ENCODE assay signal across 12 cellular contexts in genomic region chr11:75032550-75032935, GRCh38. TPM values are rescaled to one million over a fixed set of nuclear protein-coding genes. Genes with fewer than 3 reads are reported as not detected.
DNase-seq lines count a peak whose midpoint lies in the region; TF ChIP-seq lines count a peak whose summit lies in the region.
"Had no signal": no experiment of that assay in that cellular context is flagged by ENCODE, and none has a peak within 500 bp of the region (broad histone marks: within the 10 kb centered on the region; RNA-seq: fewer than 3 reads in every experiment).

No MANE protein-coding gene starts in this region.

- H3K4me1 ChIP-seq in esophagus muscularis mucosa, result no peaks in the 10 kb centered on the region

- H3K27ac ChIP-seq in esophagus muscularis mucosa (replicated peaks in 1 of 4), result no peak overlapping the region

- H3K27me3 ChIP-seq in esophagus muscularis mucosa, result no peaks in the 10 kb centered on the region
- H3K27me3 ChIP-seq: BLaER1 treated with 17β-estradiol and CSF1 and Interleukin-3, amounts not matched to agents 10 nM and 100 nM had no signal

- H3K36me3 Mint-ChIP-seq in neural crest cell (ENCODE audit: low read depth), result no peaks in the 10 kb centered on the region
- H3K36me3 Mint-ChIP-seq: CD8-positive, alpha-beta T cell had no signal

- H3K9me3 Mint-ChIP-seq in neural crest cell, result no peaks in the 10 kb centered on the region
- H3K9me3 Mint-ChIP-seq: CD8-positive, alpha-beta T cell; H9 had no signal

- TF ChIP-seq EP300 in esophagus muscularis mucosa (IDR thresholded peaks at IDR 0.05), result no peak

- no peak for TF ChIP-seq POLR2A in esophagus muscularis mucosa (IDR thresholded peaks at IDR 0.05; ENCODE audit: low read depth)

- DNase-seq in esophagus muscularis mucosa (ENCODE audit: extremely low spot score) (peak; percentile 64), neural crest cell (ENCODE audit: low read depth, low spot score) (no peak), hepatic stellate cell (ENCODE audit: low spot score) (no peak), pons (ENCODE audit: low spot score) (no peak), NCI-H1092 treated with DMSO at 0.1 percent for 48 hours (lab: John Stamatoyannopoulos, UW) (no peak)
- DNase-seq in activated naive CD4-positive, alpha-beta T cell treated with Interleukin-2 at 50 U/mL for 16 hours, result no peak
- DNase-seq: GF-D8 had no signal

- peak overlapping the region; percentile 64 for H3K27ac Mint-ChIP-seq in neural crest cell (ENCODE audit: unreplicated experiment)
- H3K27ac Mint-ChIP-seq: B cell; CD8-positive, alpha-beta T cell; H9 had no signal

- no peaks in the 10 kb centered on the region for H3K36me3 ChIP-seq in esophagus muscularis mucosa
- H3K36me3 ChIP-seq: BLaER1 treated with 17β-estradiol and CSF1 and Interleukin-3, amounts not matched to agents 10 nM and 100 nM had no signal

- intact Hi-C loops in esophagus muscularis mucosa (cut with DNase I), result loop anchor here (5.0 kb wide), 1 partner anchor 105 kb away; no protein-coding TSS in a partner anchor

- no peaks in the 10 kb centered on the region for H3K27me3 Mint-ChIP-seq in neural crest cell (ENCODE audit: low read depth)
- H3K27me3 Mint-ChIP-seq: B cell had no signal

- H3K9me3 ChIP-seq in esophagus muscularis mucosa, result no peaks in the 10 kb centered on the region
- H3K9me3 ChIP-seq: BLaER1 treated with 17β-estradiol and CSF1 and Interleukin-3, amounts not matched to agents 10 nM and 100 nM had no signal

- H3K4me3 ChIP-seq in WI38 (ENCODE audit: low read depth, low read length), result no peak overlapping the region
- H3K4me3 ChIP-seq in esophagus muscularis mucosa, result no peak overlapping the region
- H3K4me3 ChIP-seq: BLaER1 treated with 17β-estradiol and CSF1 and Interleukin-3, amounts not matched to agents 10 nM and 100 nM had no signal

- no peak overlapping the region for H3K4me3 Mint-ChIP-seq in neural crest cell
- H3K4me3 Mint-ChIP-seq: B cell; CD8-positive, alpha-beta T cell; H9 had no signal

- no peaks in the 10 kb centered on the region for H3K4me1 Mint-ChIP-seq in neural crest cell

- WGBS in esophagus muscularis mucosa, result 88% methylated on average over 3 of the region's 3 CpGs

- 0 out of 2 replicates have a peak, but pooled peaks have one; percentile 3 for TF ChIP-seq CTCF in WI38 (IDR thresholded peaks at IDR 0.05; ENCODE audit: low read depth, low read length)
- TF ChIP-seq CTCF in esophagus muscularis mucosa (IDR thresholded peaks at IDR 0.05), result no peak
- no peak for TF ChIP-seq CTCF in neural crest cell (conservative IDR thresholded peaks at IDR 0.05)

RNA-seq across cellular contexts. Expression of gene NEU3, which starts 43.8 kb away (rescaled TPM):
- 1 to 10 TPM; 2.9 to 6.7 (median 5.7) TPM for total RNA-seq in esophagus muscularis mucosa
- 11.3 and 12.7 TPM in 2 replicates for total RNA-seq in neural crest cell
